In genomic region chr11:86672007-86672621, GRCh38 we compare ENCODE assay signal across 8 cellular contexts. TPM values are rescaled to one million over a fixed set of nuclear protein-coding genes. Genes with fewer than 3 reads are reported as not detected.
DNase-seq lines count a peak whose midpoint lies in the region; ATAC-seq and TF ChIP-seq lines count a peak whose summit lies in the region.

TSS of gene ME3 (minus strand) at chr11:86672616.

- DNase-seq in GM06990 (ENCODE audit: extremely low read depth, insufficient read length) (peak; percentile 18), HuH-7 (ENCODE audit: low spot score) (peak; percentile 46), astrocyte of the spinal cord (ENCODE audit: low read depth, low spot score) (peak; percentile 58), hypothalamus (lab: John Stamatoyannopoulos, UW) (peak in 47 of 51 donors; percentile 8 to 82 (median 53)), pulmonary artery endothelial cell (ENCODE audit: low read depth, low spot score) (no peak), epidermal melanocyte (ENCODE audit: insufficient read length, low spot score) (no peak)
- peak; percentile 22 for DNase-seq in T-helper 2 cell treated with Interferon-gamma antibody and Interleukin-4, amounts not matched to agents 5 μg/mL and 100 μg/mL, for 36 hours (ENCODE audit: low spot score)

- no peak for ATAC-seq in GM19328 (IDR thresholded peaks at IDR 0.05; ENCODE audit: unreplicated experiment)

- H3K27me3 Mint-ChIP-seq in T-helper 2 cell treated with Interferon-gamma antibody and Interleukin-4, amounts not matched to agents 5 μg/mL and 100 μg/mL, for 36 hours (ENCODE audit: low read depth): peaks cover 40% of the 10 kb centered on the region

- in situ Hi-C loops in astrocyte of the spinal cord (cut with HindIII; ENCODE audit: low sequenced_read_pairs): no loop called here

- peaks cover 4% of the 10 kb centered on the region for H3K4me1 Mint-ChIP-seq in T-helper 2 cell treated with Interferon-gamma antibody and Interleukin-4, amounts not matched to agents 5 μg/mL and 100 μg/mL, for 36 hours (ENCODE audit: low read depth)

- no peaks in the 10 kb centered on the region for H3K36me3 ChIP-seq in GM06990 (ENCODE audit: control insufficient read depth, insufficient read depth, low read length)

- no peaks in the 10 kb centered on the region; the same call in none of the 2 replicates for H3K27me3 ChIP-seq in GM06990 (replicated peaks; ENCODE audit: control insufficient read depth, insufficient read depth, low read length)

- H3K27ac Mint-ChIP-seq in T-helper 2 cell treated with Interferon-gamma antibody and Interleukin-4, amounts not matched to agents 5 μg/mL and 100 μg/mL, for 36 hours: no peak within 1 kb of the TSS

- peak within 1 kb of the TSS; percentile 71 for H3K4me3 Mint-ChIP-seq in T-helper 2 cell treated with Interferon-gamma antibody and Interleukin-4, amounts not matched to agents 5 μg/mL and 100 μg/mL, for 36 hours

- no peaks in the 10 kb centered on the region for H3K9me3 Mint-ChIP-seq in T-helper 2 cell treated with Interferon-gamma antibody and Interleukin-4, amounts not matched to agents 5 μg/mL and 100 μg/mL, for 36 hours

- no peak for TF ChIP-seq CTCF in GM06990 (IDR thresholded peaks at IDR 0.05; ENCODE audit: insufficient read depth, low read length, poor library complexity, severe bottlenecking)
- no peak for TF ChIP-seq CTCF in astrocyte of the spinal cord (IDR thresholded peaks at IDR 0.05; ENCODE audit: low read depth, low read length)

- H3K4me3 ChIP-seq in GM06990 (replicated peaks; ENCODE audit: low read depth, low read length) (peak within 1 kb of the TSS; percentile 50), astrocyte of the spinal cord (ENCODE audit: low read depth, low read length) (peak within 1 kb of the TSS; percentile 64)

- H3K36me3 Mint-ChIP-seq in T-helper 2 cell treated with Interferon-gamma antibody and Interleukin-4, amounts not matched to agents 5 μg/mL and 100 μg/mL, for 36 hours (ENCODE audit: low read depth): no peaks in the 10 kb centered on the region

RNA-seq across cellular contexts. Expression of gene ME3, which starts in this region (rescaled TPM):
- total RNA-seq in pulmonary artery endothelial cell: 53.4 and 67.7 TPM in 2 replicates

Comparison
In these comparisons a context has a peak if more than half of its experiments do, and no peak if none do; other contexts are left out.
1. DNase-seq: peak in GM06990 (single experiment), HuH-7 (single experiment), T-helper 2 cell treated with Interferon-gamma antibody and Interleukin-4, amounts not matched to agents 5 μg/mL and 100 μg/mL, for 36 hours (single experiment), astrocyte of the spinal cord (single experiment) and hypothalamus (47 of 51); none in pulmonary artery endothelial cell (single experiment) and epidermal melanocyte (single experiment).